11 cellular contexts compared by ENCODE assay signal in the genomic region with DNA sequence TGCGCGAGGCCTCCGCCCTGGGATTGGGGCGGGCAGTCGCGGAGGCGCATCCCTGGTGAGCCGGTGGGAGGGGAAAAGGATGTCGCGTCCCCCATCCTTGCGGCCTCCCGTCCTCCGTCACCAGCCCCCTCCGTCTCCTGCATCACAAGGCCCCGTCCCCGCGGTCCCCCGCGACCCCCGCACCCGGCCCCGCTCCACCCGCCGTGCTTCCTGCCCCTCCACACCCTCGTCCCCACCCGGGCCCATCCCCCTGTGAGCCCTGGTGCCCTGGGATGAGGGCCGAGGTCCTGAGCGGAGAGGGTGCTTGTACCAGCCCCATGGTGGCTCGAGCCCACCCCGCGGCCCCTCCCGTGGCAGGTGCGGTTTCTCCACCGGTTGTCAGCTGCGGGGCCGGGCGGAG. TPM values are rescaled to one million over a fixed set of nuclear protein-coding genes. Genes with fewer than 3 reads are reported as not detected.
DNase-seq lines count a peak whose midpoint lies in the region; ATAC-seq and TF ChIP-seq lines count a peak whose summit lies in the region.
"Not testable (repeated sequence)": the region's sequence is repeated elsewhere in the genome, so short reads cannot be mapped to it uniquely, and the experiment has no call there.
"Had no signal": no experiment of that assay in that cellular context is flagged by ENCODE, and none has a peak within 500 bp of the region (broad histone marks: within the 10 kb centered on the region; RNA-seq: fewer than 3 reads in every experiment).

A gene with protein sequence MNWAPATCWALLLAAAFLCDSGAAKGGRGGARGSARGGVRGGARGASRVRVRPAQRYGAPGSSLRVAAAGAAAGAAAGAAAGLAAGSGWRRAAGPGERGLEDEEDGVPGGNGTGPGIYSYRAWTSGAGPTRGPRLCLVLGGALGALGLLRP (minus strand): TSS at position 25 of the 400 bp plus-strand sequence. CDS start 944 bp downstream, outside the sequence.

- H3K9me2 ChIP-seq in GM23248 (ENCODE audit: insufficient read depth); hepatocyte (replicated peaks; ENCODE audit: insufficient read depth): not testable (repeated sequence)

- H3K9me3 ChIP-seq in GM23248 (ENCODE audit: low read depth); T-helper 17 cell (ENCODE audit: control insufficient read depth, low read length, poor library complexity, severe bottlenecking); hepatocyte (ENCODE audit: low read depth): not testable (repeated sequence)

- not testable (repeated sequence) for H3K9me3 Mint-ChIP-seq in activated naive CD8-positive, alpha-beta T cell (ENCODE audit: low read depth); nephron; stimulated activated memory B cell treated with anti-CD40 and anti-IgM and Interleukin-4, amounts not matched to agents 10 μg/mL and 1 μg/mL and 100 μg/mL, for 72 hours

- in situ Hi-C loops in GM23248 (cut with MboI): not testable (repeated sequence)

- WGBS in GM23248 (ENCODE audit: low coverage in 1 of 2, low lambda C conversion rate in 2 of 2, missing lambda C conversion rate in 2 of 2), 2 experiments: 59% methylated on average over 17 of the region's 37 CpGs; no CpG with 5 or more reads in 1 of the 2 experiments
- no CpG with 5 or more reads among the region's 37 CpGs for WGBS in hepatocyte (ENCODE audit: low lambda C conversion rate, missing lambda C conversion rate)

- CTCF ChIA-PET in AG04449 (lab: Yijun Ruan, JAX): not testable (repeated sequence)

- H3K4me3 ChIP-seq in AG04449 (ENCODE audit: low read depth, low read length) (peak within 1 kb of the TSS; percentile 27), coronary artery (peak within 1 kb of the TSS; percentile 55)
- H3K4me3 ChIP-seq in GM23248, hepatocyte: not testable (repeated sequence)

- H3K79me2 ChIP-seq in GM23248 (ENCODE audit: insufficient read depth); hepatocyte: not testable (repeated sequence)

- DNase-seq in AG04449 (ENCODE audit: low read depth, low spot score); GM23248; T-helper 17 cell; coronary artery (ENCODE audit: low spot score); hepatocyte (ENCODE audit: low spot score): not testable (repeated sequence)

- H3K4me1 ChIP-seq in GM23248 (ENCODE audit: insufficient read depth); hepatocyte (ENCODE audit: insufficient read depth): not testable (repeated sequence)

- H3K36me3 ChIP-seq in GM23248 (ENCODE audit: low read depth); hepatocyte (replicated peaks; ENCODE audit: insufficient read depth, low read depth): not testable (repeated sequence)

- ATAC-seq in T-helper 17 cell: not testable (repeated sequence)
- ATAC-seq in stimulated activated memory B cell treated with anti-CD40 and anti-IgM and Interleukin-4, amounts not matched to agents 10 μg/mL and 1 μg/mL and 100 μg/mL, for 72 hours: peak; percentile 59

- H3K4me3 Mint-ChIP-seq in T-helper 17 cell: peak within 1 kb of the TSS; percentile 81
- peak within 1 kb of the TSS; percentile 58 for H3K4me3 Mint-ChIP-seq in activated naive CD8-positive, alpha-beta T cell
- H3K4me3 Mint-ChIP-seq in nephron: peak within 1 kb of the TSS; percentile 60 to 73 (median 65)
- peak within 1 kb of the TSS; percentile 70 for H3K4me3 Mint-ChIP-seq in stimulated activated memory B cell treated with anti-CD40 and anti-IgM and Interleukin-4, amounts not matched to agents 10 μg/mL and 1 μg/mL and 100 μg/mL, for 72 hours

- not testable (repeated sequence) for H4K20me1 ChIP-seq in GM23248 (ENCODE audit: insufficient read depth); hepatocyte (ENCODE audit: insufficient read depth, poor library complexity, severe bottlenecking)

- not testable (repeated sequence) for TF ChIP-seq CTCF in AG04449 (IDR thresholded peaks at IDR 0.05; ENCODE audit: insufficient read depth, low read length, missing control alignments); coronary artery (IDR thresholded peaks at IDR 0.05); hepatocyte (IDR thresholded peaks at IDR 0.05; ENCODE audit: poor library complexity); nephron (IDR thresholded peaks at IDR 0.05; ENCODE audit: unreplicated experiment in 3 of 3)

- H3K9ac ChIP-seq in GM23248: not testable (repeated sequence)

- not testable (repeated sequence) for H3K27ac ChIP-seq in GM23248, coronary artery, hepatocyte

- not testable (repeated sequence) for H3K27me3 ChIP-seq in GM23248 (replicated peaks; ENCODE audit: insufficient read depth); hepatocyte

- H2AFZ ChIP-seq in GM23248, hepatocyte: not testable (repeated sequence)

- not testable (repeated sequence) for H3K36me3 Mint-ChIP-seq in T-helper 17 cell (ENCODE audit: low read depth); activated naive CD8-positive, alpha-beta T cell; nephron (ENCODE audit: low read depth); stimulated activated memory B cell treated with anti-CD40 and anti-IgM and Interleukin-4, amounts not matched to agents 10 μg/mL and 1 μg/mL and 100 μg/mL, for 72 hours

- not testable (repeated sequence) for H3K27ac Mint-ChIP-seq in T-helper 17 cell; activated naive CD8-positive, alpha-beta T cell; nephron; stimulated activated memory B cell treated with anti-CD40 and anti-IgM and Interleukin-4, amounts not matched to agents 10 μg/mL and 1 μg/mL and 100 μg/mL, for 72 hours

- H3K27me3 Mint-ChIP-seq in T-helper 17 cell; activated naive CD8-positive, alpha-beta T cell; nephron (ENCODE audit: low read depth); stimulated activated memory B cell treated with anti-CD40 and anti-IgM and Interleukin-4, amounts not matched to agents 10 μg/mL and 1 μg/mL and 100 μg/mL, for 72 hours: not testable (repeated sequence)

- H3F3A ChIP-seq in GM23248 (ENCODE audit: insufficient read depth): not testable (repeated sequence)

- H3K4me2 ChIP-seq in GM23248 (ENCODE audit: unreplicated experiment) (peak within 1 kb of the TSS; percentile 32), hepatocyte (peak within 1 kb of the TSS; percentile 70)

- POLR2A ChIA-PET in AG04449 (lab: Yijun Ruan, JAX): not testable (repeated sequence)

- H3K4me1 Mint-ChIP-seq in T-helper 17 cell; activated naive CD8-positive, alpha-beta T cell (ENCODE audit: low read depth); nephron: not testable (repeated sequence)
- peaks cover 24% of the 10 kb centered on the region for H3K4me1 Mint-ChIP-seq in stimulated activated memory B cell treated with anti-CD40 and anti-IgM and Interleukin-4, amounts not matched to agents 10 μg/mL and 1 μg/mL and 100 μg/mL, for 72 hours

RNA-seq across cellular contexts. Expression of the gene that starts here (rescaled TPM):
- 0.22 and 0.76 TPM in 2 replicates for total RNA-seq in GM23248 (2014; rRNA removed; shearing (Covaris generic))
- polyA plus RNA-seq in GM23248 (2016; fragmentation: Nextera tagmentation; extraction: Ambion mirVana): 0.32 and 0.34 TPM in 2 replicates
- total RNA-seq in T-helper 17 cell: not detected
- total RNA-seq in hepatocyte: 0.28 and 0.97 TPM in 2 replicates
- 2.6 and 2.7 TPM in 2 replicates for polyA plus RNA-seq in hepatocyte
- total RNA-seq: activated CD4-positive, alpha-beta memory T cell treated with anti-CD3 and anti-CD28 coated beads for 36 hours; SJSA1; thoracic aorta had no signal
